ENCODE assay signal across 12 cellular contexts in the genomic region with DNA sequence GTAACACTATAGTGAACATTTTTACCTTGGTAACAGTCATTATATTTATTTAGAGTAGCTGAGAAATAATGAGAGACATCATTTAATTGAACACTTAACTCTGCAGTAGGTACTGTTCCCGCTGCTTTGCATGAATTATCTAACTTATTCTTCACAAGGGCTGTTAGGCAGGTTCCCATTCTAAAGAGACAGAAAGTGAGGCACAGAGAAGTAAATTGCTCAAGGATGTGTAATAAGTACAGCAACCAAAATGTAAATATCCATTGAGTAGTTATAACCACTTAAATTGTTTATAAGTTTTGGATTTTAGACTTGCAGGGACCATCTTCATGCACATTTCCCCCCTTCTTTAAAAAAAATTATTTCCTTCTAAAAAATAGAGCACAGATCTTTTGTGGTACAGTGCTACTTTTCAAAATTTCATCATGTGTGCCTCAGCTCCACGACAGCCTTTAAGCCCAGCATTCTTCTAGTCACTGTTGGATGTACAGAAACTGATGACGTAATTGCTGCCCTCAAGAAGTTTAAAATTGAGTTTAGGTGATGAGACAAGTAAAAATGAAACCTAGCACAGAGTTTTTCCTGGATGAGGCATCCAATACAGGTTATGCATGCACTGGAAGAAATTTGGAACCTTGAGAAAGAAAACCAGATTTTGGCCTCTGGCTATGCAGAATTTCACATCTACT. TPM values are rescaled to one million over a fixed set of nuclear protein-coding genes. Genes with fewer than 3 reads are reported as not detected.
DNase-seq lines count a peak whose midpoint lies in the region; ATAC-seq, FAIRE-seq and TF ChIP-seq lines count a peak whose summit lies in the region.
"Had no signal": no experiment of that assay in that cellular context is flagged by ENCODE, and none has a peak within 500 bp of the region (broad histone marks: within the 10 kb centered on the region; RNA-seq: fewer than 3 reads in every experiment).

No MANE protein-coding gene starts in this region.

- H3K9me3 ChIP-seq in endothelial cell of umbilical vein (replicated peaks; ENCODE audit: control insufficient read depth, insufficient read depth, low read length) = no peaks in the 10 kb centered on the region
- H3K9me3 ChIP-seq: mucosa of descending colon, thyroid gland had no signal

- H3K27me3 Mint-ChIP-seq in progenitor cell of endocrine pancreas = no peaks in the 10 kb centered on the region
- H3K27me3 Mint-ChIP-seq: activated naive CD4-positive, alpha-beta T cell treated with anti-CD3 and anti-CD28 coated beads, Interleukin-2, amount 50 U/mL, for 24 hours had no signal

- H3K27ac ChIP-seq in endothelial cell of umbilical vein (ENCODE audit: insufficient read depth, low read depth, low read length) = peak overlapping the region; percentile 50
- H3K27ac ChIP-seq in substantia nigra (ENCODE audit: low read depth, low read length, poor library complexity, severe bottlenecking) = no peak overlapping the region
- H3K27ac ChIP-seq: thyroid gland had no signal

- intact Hi-C loops in endothelial cell of umbilical vein (cut with micrococcal nuclease) = no loop called here

- CTCF ChIA-PET in endothelial cell of umbilical vein (lab: Charles Lee) = interaction anchor here (1.0 kb wide), 1 partner anchor 54 kb away, joined by 3 read pairs; no protein-coding TSS in a partner anchor

- dilution Hi-C loops in endothelial cell of umbilical vein (cut with MboI; ENCODE audit: extremely low pct_ligation_motif_present, low sequenced_read_pairs) = no loop called here

- no peak for TF ChIP-seq CTCF in AG10803 (conservative IDR thresholded peaks at IDR 0.05; ENCODE audit: low read length)
- no peak for TF ChIP-seq CTCF in endothelial cell of umbilical vein (IDR thresholded peaks at IDR 0.05; ENCODE audit: extremely low read depth in 1 of 2, insufficient read depth in 1 of 2, low read depth in 1 of 2, low read length in 2 of 2)
- TF ChIP-seq CTCF in progenitor cell of endocrine pancreas (IDR thresholded peaks at IDR 0.05; ENCODE audit: unreplicated experiment) = no peak

- no peak overlapping the region for H3K4me3 Mint-ChIP-seq in progenitor cell of endocrine pancreas (ENCODE audit: low read depth)
- H3K4me3 Mint-ChIP-seq: activated naive CD4-positive, alpha-beta T cell treated with anti-CD3 and anti-CD28 coated beads, Interleukin-2, amount 50 U/mL, for 24 hours had no signal

- H3K79me2 ChIP-seq in endothelial cell of umbilical vein (ENCODE audit: control insufficient read depth, insufficient read depth, low read length) = peaks cover 71% of the 10 kb centered on the region

- peak; percentile 68 for FAIRE-seq in endothelial cell of umbilical vein (lab: Jason Lieb, UNC)

- no peak overlapping the region for H3K9ac ChIP-seq in endothelial cell of umbilical vein (replicated peaks; ENCODE audit: extremely low read depth, insufficient read depth, low read length)

- H4K20me1 ChIP-seq in endothelial cell of umbilical vein (replicated peaks; ENCODE audit: control insufficient read depth, extremely low read depth, insufficient read depth, low read length) = no peaks in the 10 kb centered on the region

- no peaks in the 10 kb centered on the region for H3K36me3 ChIP-seq in endothelial cell of umbilical vein (ENCODE audit: control insufficient read depth in 2 of 2, extremely low read depth in 1 of 2, insufficient read depth in 2 of 2, low read length in 2 of 2)
- H3K36me3 ChIP-seq: thyroid gland had no signal

- H3K4me1 ChIP-seq in endothelial cell of umbilical vein (ENCODE audit: control insufficient read depth, extremely low read depth, insufficient read depth, low read length) = peaks cover 21% of the 10 kb centered on the region

- H2AFZ ChIP-seq in endothelial cell of umbilical vein (ENCODE audit: low read depth, low read length) = no peak overlapping the region

- H3K9me3 Mint-ChIP-seq in progenitor cell of endocrine pancreas (ENCODE audit: low read depth) = no peaks in the 10 kb centered on the region
- H3K9me3 Mint-ChIP-seq: activated naive CD4-positive, alpha-beta T cell treated with anti-CD3 and anti-CD28 coated beads, Interleukin-2, amount 50 U/mL, for 24 hours had no signal

- BruUV-seq in endothelial cell of umbilical vein (replicated peaks; lab: Mats Ljungman, UMichigan) = no TSS peak

- peaks cover 27% of the 10 kb centered on the region for H3K36me3 Mint-ChIP-seq in progenitor cell of endocrine pancreas (ENCODE audit: insufficient read depth)

- H3K27me3 ChIP-seq in endothelial cell of umbilical vein (ENCODE audit: control insufficient read depth in 2 of 2, insufficient read depth in 2 of 2, low read length in 2 of 2) = no peaks in the 10 kb centered on the region
- H3K27me3 ChIP-seq: thyroid gland had no signal

- no peak overlapping the region for H3K27ac Mint-ChIP-seq in progenitor cell of endocrine pancreas
- H3K27ac Mint-ChIP-seq: activated naive CD4-positive, alpha-beta T cell treated with anti-CD3 and anti-CD28 coated beads, Interleukin-2, amount 50 U/mL, for 24 hours had no signal

- ATAC-seq in HG02885 (IDR thresholded peaks at IDR 0.05; ENCODE audit: poor library complexity, unreplicated experiment) (peak; percentile 50), HG02938 (IDR thresholded peaks at IDR 0.05; ENCODE audit: unreplicated experiment) (no peak)
- ATAC-seq: mucosa of descending colon had no signal

- no peak for TF ChIP-seq POLR2A in endothelial cell of umbilical vein (IDR thresholded peaks at IDR 0.05; ENCODE audit: low read depth, low read length)

- no peak overlapping the region for H3K4me3 ChIP-seq in AG10803 (ENCODE audit: low read length)
- no peak overlapping the region for H3K4me3 ChIP-seq in endothelial cell of umbilical vein (replicated peaks in 1 of 3; ENCODE audit: insufficient read depth in 1 of 3, low read depth in 1 of 3, low read length in 3 of 3)
- H3K4me3 ChIP-seq: mucosa of descending colon, thyroid gland had no signal

- peak overlapping the region; percentile 35 for H3K4me2 ChIP-seq in endothelial cell of umbilical vein (ENCODE audit: insufficient read depth, low read length)

- peak; percentile 45 for DNase-seq in AG10803 (ENCODE audit: low read depth)
- peak; percentile 38 for DNase-seq in RPMI7951 (ENCODE audit: low read depth)
- DNase-seq in endothelial cell of umbilical vein (ENCODE audit: low read depth, low spot score) = peak; percentile 39
- DNase-seq in stimulated activated CD4-positive, alpha-beta T cell treated with anti-CD3 and anti-CD28 coated beads, Interleukin-2, amount 100 ng/mL, for 24 hours = no peak
- DNase-seq in progenitor cell of endocrine pancreas (ENCODE audit: low spot score, unreplicated experiment) = no peak
- no peak for DNase-seq in substantia nigra (lab: John Stamatoyannopoulos, UW)
- DNase-seq: Calu3, mucosa of descending colon, thyroid gland had no signal

- POLR2A ChIA-PET in endothelial cell of umbilical vein (lab: Charles Lee) = no interaction called here

- peaks cover 19% of the 10 kb centered on the region for H3K4me1 Mint-ChIP-seq in progenitor cell of endocrine pancreas (ENCODE audit: low read depth)

- no peaks in the 10 kb centered on the region for H3K9me1 ChIP-seq in endothelial cell of umbilical vein (replicated peaks; ENCODE audit: control insufficient read depth, extremely low read depth, insufficient read depth, low read length)

TF ChIP-seq in endothelial cell of umbilical vein, 7 proteins besides CTCF, POLR2A, EP300 and RAD21:
- TF ChIP-seq FOS (IDR thresholded peaks at IDR 0.05; ENCODE audit: borderline replicate concordance, insufficient read depth, low read length) (peak; percentile 53), GATA2 (IDR thresholded peaks at IDR 0.05; ENCODE audit: insufficient read depth, insufficient read length, low read depth, low read length) (no peak), JUN (IDR thresholded peaks at IDR 0.05; ENCODE audit: borderline replicate concordance, insufficient read depth, insufficient read length, low read depth) (peak; percentile 19)

RNA-seq across cellular contexts. Expression of gene MANSC4, which starts 6.0 kb away (rescaled TPM):
- not detected in 2 replicates for total RNA-seq in RPMI7951 (2014; rRNA removed; shearing (Covaris generic))
- 0.65 TPM in 1 of 2 replicates, not detected in the other for total RNA-seq in endothelial cell of umbilical vein
- polyA plus RNA-seq in endothelial cell of umbilical vein = 0.11 TPM in 1 of 2 replicates, not detected in the other
- polyA plus RNA-seq in endothelial cell of umbilical vein (2011; cell fraction: cytosol; rRNA removed) = 0.22 and 0.30 TPM in 2 replicates
- polyA plus RNA-seq in endothelial cell of umbilical vein (2011; cell fraction: nucleus; rRNA removed) = 0.24 and 0.68 TPM in 2 replicates
- 0.35 TPM in 1 of 2 replicates, not detected in the other for polyA plus RNA-seq in endothelial cell of umbilical vein (2012)
- polyA minus RNA-seq in endothelial cell of umbilical vein = 0.29 TPM in 1 of 2 replicates, not detected in the other
- not detected for polyA minus RNA-seq in endothelial cell of umbilical vein (2011; cell fraction: cytosol; rRNA and poly(A)+ RNA removed)
- 0.72 TPM in 1 of 2 replicates, not detected in the other for polyA minus RNA-seq in endothelial cell of umbilical vein (2011; cell fraction: nucleus; rRNA and poly(A)+ RNA removed)
- total RNA-seq in progenitor cell of endocrine pancreas = 0.40 and 1.1 TPM in 2 replicates
- total RNA-seq: Calu3, mucosa of descending colon, thyroid gland had no signal

RNA-seq across cellular contexts. Expression of gene KLHL42, which starts 6.0 kb away (rescaled TPM):
- 12.3 and 13.7 TPM in 2 replicates for total RNA-seq in RPMI7951 (2014; rRNA removed; shearing (Covaris generic))
- total RNA-seq in endothelial cell of umbilical vein = 36.2 and 36.5 TPM in 2 replicates
- polyA plus RNA-seq in endothelial cell of umbilical vein = 20.1 and 22.2 TPM in 2 replicates
- 11.8 and 12.7 TPM in 2 replicates for polyA plus RNA-seq in endothelial cell of umbilical vein (2011; cell fraction: cytosol; rRNA removed)
- 54.7 and 65.3 TPM in 2 replicates for polyA plus RNA-seq in endothelial cell of umbilical vein (2011; cell fraction: nucleus; rRNA removed)
- 15.1 and 19.1 TPM in 2 replicates for polyA plus RNA-seq in endothelial cell of umbilical vein (2012)
- polyA minus RNA-seq in endothelial cell of umbilical vein = 64.7 and 78.9 TPM in 2 replicates
- polyA minus RNA-seq in endothelial cell of umbilical vein (2011; cell fraction: cytosol; rRNA and poly(A)+ RNA removed) = 15.8 TPM
- polyA minus RNA-seq in endothelial cell of umbilical vein (2011; cell fraction: nucleus; rRNA and poly(A)+ RNA removed) = 50.1 and 56.0 TPM in 2 replicates
- 46.9 and 48.8 TPM in 2 replicates for total RNA-seq in progenitor cell of endocrine pancreas

Comparison
In these comparisons a context has a peak if more than half of its experiments do, and no peak if none do; other contexts are left out.
1. DNase-seq: peak in AG10803 (single experiment), RPMI7951 (single experiment) and endothelial cell of umbilical vein (single experiment); none in stimulated activated CD4-positive, alpha-beta T cell treated with anti-CD3 and anti-CD28 coated beads, Interleukin-2, amount 100 ng/mL, for 24 hours (0 of 2), progenitor cell of endocrine pancreas (single experiment) and substantia nigra (0 of 49).